ENCODE assay signal across 7 cellular contexts in the genomic region with DNA sequence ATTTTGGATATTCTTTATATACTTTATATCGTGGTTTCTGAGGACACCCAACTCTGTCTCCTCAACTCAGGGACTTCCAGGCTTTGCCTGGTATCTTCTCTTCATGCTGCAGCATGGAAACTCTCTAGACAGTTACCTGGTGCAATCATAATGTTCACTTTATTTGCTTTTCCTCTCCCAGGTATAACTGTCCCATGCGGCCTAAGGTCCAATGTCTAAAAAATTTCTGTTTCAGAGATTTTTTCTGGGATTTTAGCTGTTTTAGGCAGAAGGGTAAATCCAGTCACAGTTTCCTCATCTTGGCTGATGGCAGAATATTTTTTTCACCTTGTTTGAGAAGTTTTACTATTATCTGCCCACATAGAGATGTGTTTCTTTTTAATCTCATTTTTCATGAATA.
"Had no signal": no experiment of that assay in that cellular context is flagged by ENCODE, and none has a peak within 500 bp of the region (broad histone marks: within the 10 kb centered on the region; RNA-seq: fewer than 3 reads in every experiment).

No MANE protein-coding gene starts in this region.

- H3K27ac ChIP-seq: HL-60, KMS-11 had no signal

- H3K4me3 ChIP-seq: K562 had no signal

- FAIRE-seq: HTR-8/SVneo, K562 had no signal

- H3K9ac ChIP-seq: KMS-11 had no signal

- ATAC-seq: K562 had no signal

- H3K4me2 ChIP-seq: KMS-11 had no signal

- DNase-seq: IMR-90, KBM-7, KG1 had no signal
